Comparison of ENCODE assay signal across 9 cellular contexts in the genomic region with DNA sequence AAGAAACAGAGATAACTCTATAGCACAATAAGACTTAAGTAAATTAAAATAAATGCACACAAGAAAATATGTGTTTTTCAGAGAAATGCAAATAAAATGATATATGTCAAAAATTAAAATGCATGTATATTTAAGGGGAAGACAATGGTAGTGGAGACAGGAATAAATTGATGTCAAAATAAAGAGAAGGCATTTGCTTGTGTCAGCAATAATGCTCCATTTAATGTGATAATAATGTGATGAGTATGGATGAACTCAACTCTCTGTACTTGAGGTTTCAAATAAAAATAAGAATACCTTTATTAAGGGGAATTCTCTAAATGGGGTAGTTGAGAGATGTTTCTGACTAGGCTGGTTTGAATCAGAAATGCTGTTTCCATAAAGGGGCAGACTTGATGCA.
"Had no signal": no experiment of that assay in that cellular context is flagged by ENCODE, and none has a peak within 500 bp of the region (broad histone marks: within the 10 kb centered on the region; RNA-seq: fewer than 3 reads in every experiment).

No MANE protein-coding gene starts in this region.

- ATAC-seq: GM23338 had no signal

- H3K4me3 ChIP-seq: GM23338 had no signal

- H3K27ac Mint-ChIP-seq: GM23338, H9 had no signal

- H3K9me3 Mint-ChIP-seq: GM23338, H9 had no signal

- H3K9ac ChIP-seq: KMS-11 had no signal

- H3K4me1 Mint-ChIP-seq: GM23338, H9 had no signal

- H3K4me3 Mint-ChIP-seq: GM23338, H9 had no signal

- FAIRE-seq: H1, H54, HTR-8/SVneo had no signal

- H2AFZ ChIP-seq: GM23338 had no signal

- DNase-seq: H9, HCEC 1CT, Karpas-422, KBM-7 had no signal

- H3K27ac ChIP-seq: KMS-11 had no signal

- H3K4me2 ChIP-seq: GM23338, KMS-11 had no signal
